Comparison of ENCODE assay signal across 9 cellular contexts in genomic region chr11:119307219-119307618, GRCh38. TPM values are rescaled to one million over a fixed set of nuclear protein-coding genes. Genes with fewer than 3 reads are reported as not detected.
DNase-seq lines count a peak whose midpoint lies in the region; ATAC-seq and TF ChIP-seq lines count a peak whose summit lies in the region.
"Had no signal": no experiment of that assay in that cellular context is flagged by ENCODE, and none has a peak within 500 bp of the region (broad histone marks: within the 10 kb centered on the region; RNA-seq: fewer than 3 reads in every experiment).

No MANE protein-coding gene starts in this region.

- H3K27ac ChIP-seq in dorsolateral prefrontal cortex (peak overlapping the region in 42 of 59 donors; percentile 4 to 76 (median 40)), psoas muscle (peak overlapping the region; percentile 89)

- TF ChIP-seq CTCF in GM06990 (IDR thresholded peaks at IDR 0.05; ENCODE audit: insufficient read depth, low read length, poor library complexity, severe bottlenecking) (peak; percentile 9), dorsolateral prefrontal cortex (IDR thresholded peaks at IDR 0.05 in 54 of 56, conservative IDR thresholded peaks at IDR 0.05 in 2 of 56; ENCODE audit: low read depth in 1 of 56, partially characterized antibody in 56 of 56) (peak in 15 of 56 donors; percentile 6 to 32 (median 20)), psoas muscle (IDR thresholded peaks at IDR 0.05) (peak; percentile 27)

- peaks cover 26% of the 10 kb centered on the region for H3K36me3 ChIP-seq in GM06990 (ENCODE audit: control insufficient read depth, insufficient read depth, low read length)
- peaks cover 0 to 57% of the 10 kb centered on the region in 2 donors for H3K36me3 ChIP-seq in psoas muscle (ENCODE audit: insufficient read depth in 1 of 2, low read depth in 1 of 2)

- ATAC-seq in psoas muscle (peak in 1 of 4 donors; percentile 27), HG03460 (IDR thresholded peaks at IDR 0.05; ENCODE audit: unreplicated experiment) (no peak)

- intact Hi-C loops in dorsolateral prefrontal cortex (cut with DNase I) (no loop called here), psoas muscle (cut with DNase I) (no loop called here)

- 53 to 73% (median 71%) methylated on average over 1 of the region's 1 CpG for WGBS in psoas muscle, 3 donors

- peaks cover 48% of the 10 kb centered on the region for H3K4me1 ChIP-seq in psoas muscle

- H3K27me3 ChIP-seq in GM06990 (replicated peaks; ENCODE audit: control insufficient read depth, insufficient read depth, low read length) (no peaks in the 10 kb centered on the region), dorsolateral prefrontal cortex (no peaks in the 10 kb centered on the region), psoas muscle (ENCODE audit: insufficient read depth in 3 of 3, low read length in 2 of 3) (no peaks in the 10 kb centered on the region)

- H3K4me3 ChIP-seq in GM06990 (replicated peaks; ENCODE audit: low read depth, low read length) (no peak overlapping the region), dorsolateral prefrontal cortex (no peak overlapping the region), psoas muscle (no peak overlapping the region)

- no peaks in the 10 kb centered on the region for H3K9me3 ChIP-seq in psoas muscle

- DNase-seq in GM06990 (ENCODE audit: extremely low read depth, insufficient read length) (no peak), NCI-H69 (lab: John Stamatoyannopoulos, UW) (peak; percentile 50), dorsolateral prefrontal cortex (no peak), psoas muscle (no peak), cortex of kidney (lab: John Stamatoyannopoulos, UW) (no peak)
- DNase-seq in activated effector memory CD4-positive, alpha-beta T cell treated with anti-CD3 and anti-CD28 coated beads, Interleukin-2, amount 50 U/mL, for 16 hours, result no peak
- DNase-seq: HCEC 1CT had no signal

RNA-seq across cellular contexts. Expression of gene MCAM, which starts 9.7 kb away (rescaled TPM):
- 100 to 1,000 TPM in 2 of 120 experiments, 10 to 100 TPM in 118; 17.4 to 120 (median 43.4) TPM for total RNA-seq in dorsolateral prefrontal cortex
- total RNA-seq in psoas muscle, result 10 to 100 TPM; 24.5 to 71.1 (median 43.6) TPM
- 10 to 100 TPM; 15.4 to 27.4 (median 27.3) TPM for polyA plus RNA-seq in psoas muscle

RNA-seq across cellular contexts. Expression of gene RNF26, which starts 27.1 kb away (rescaled TPM):
- total RNA-seq in dorsolateral prefrontal cortex (10 to 100 TPM; 15.9 to 31.2 (median 24.4) TPM), psoas muscle (1 to 10 TPM; 6.1 to 8.8 (median 7.5) TPM)
- polyA plus RNA-seq in psoas muscle, result 1 to 10 TPM; 5.8 to 8.9 (median 7.1) TPM

RNA-seq across cellular contexts. Expression of gene C1QTNF5, which starts 33.5 kb away (rescaled TPM):
- total RNA-seq in dorsolateral prefrontal cortex (10 to 100 TPM in 74 of 120 experiments, 1 to 10 TPM in 46; 5.1 to 23.2 (median 10.8) TPM), psoas muscle (10 to 100 TPM in 1 of 4 donors, 1 to 10 TPM in 3; 5.3 to 11.6 (median 8.8) TPM)
- polyA plus RNA-seq in psoas muscle, result 10 to 100 TPM in 1 of 3 donors, 1 to 10 TPM in 2; 3.2 to 12.0 (median 4.7) TPM

RNA-seq across cellular contexts. Expression of gene MFRP, which starts 39.3 kb away (rescaled TPM):
- total RNA-seq in dorsolateral prefrontal cortex (under 1 TPM in 1 of 120 experiments, not detected in 119; 0.32 TPM), psoas muscle (not detected)
- polyA plus RNA-seq in psoas muscle, result under 1 TPM in 2 of 3 donors, not detected in 1; 0.01 to 0.05 TPM
- total RNA-seq: mucosa of gallbladder had no signal
